Comparison of ENCODE assay signal across 1 cellular context in the genomic region with DNA sequence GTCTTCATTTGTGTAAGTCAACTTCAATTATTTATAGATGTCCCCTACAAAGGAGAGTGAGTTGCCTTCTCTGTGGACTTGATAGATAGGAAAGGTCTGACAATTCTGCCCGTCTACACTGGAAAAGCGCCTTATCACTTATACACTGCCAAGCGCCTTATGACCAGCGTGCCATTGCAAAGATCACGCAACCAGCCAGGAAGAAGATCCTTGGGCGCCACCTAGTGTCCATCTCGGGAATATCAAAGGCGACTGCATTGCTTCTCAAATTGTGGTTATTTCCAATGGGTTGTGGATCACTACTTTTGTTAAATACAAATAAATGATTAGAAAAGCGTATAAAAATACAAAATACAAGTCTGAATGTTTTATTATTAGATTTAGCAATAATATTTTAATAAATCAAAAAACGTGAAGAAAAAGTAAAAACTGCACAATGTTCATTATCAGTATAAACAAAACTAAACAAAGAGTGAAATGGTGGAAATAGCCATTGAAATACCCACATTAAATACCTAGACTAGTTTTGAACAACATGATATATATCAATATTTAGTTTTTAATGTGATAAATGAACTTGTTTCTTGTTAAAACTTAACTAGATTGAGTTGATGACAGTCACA.
TF ChIP-seq lines count a peak whose summit lies in the region.

No MANE protein-coding gene starts in this region.

TF ChIP-seq in K562, 482 proteins besides CTCF, POLR2A, EP300 and RAD21 (continued from another document):
- TF ChIP-seq, protein P1, sequence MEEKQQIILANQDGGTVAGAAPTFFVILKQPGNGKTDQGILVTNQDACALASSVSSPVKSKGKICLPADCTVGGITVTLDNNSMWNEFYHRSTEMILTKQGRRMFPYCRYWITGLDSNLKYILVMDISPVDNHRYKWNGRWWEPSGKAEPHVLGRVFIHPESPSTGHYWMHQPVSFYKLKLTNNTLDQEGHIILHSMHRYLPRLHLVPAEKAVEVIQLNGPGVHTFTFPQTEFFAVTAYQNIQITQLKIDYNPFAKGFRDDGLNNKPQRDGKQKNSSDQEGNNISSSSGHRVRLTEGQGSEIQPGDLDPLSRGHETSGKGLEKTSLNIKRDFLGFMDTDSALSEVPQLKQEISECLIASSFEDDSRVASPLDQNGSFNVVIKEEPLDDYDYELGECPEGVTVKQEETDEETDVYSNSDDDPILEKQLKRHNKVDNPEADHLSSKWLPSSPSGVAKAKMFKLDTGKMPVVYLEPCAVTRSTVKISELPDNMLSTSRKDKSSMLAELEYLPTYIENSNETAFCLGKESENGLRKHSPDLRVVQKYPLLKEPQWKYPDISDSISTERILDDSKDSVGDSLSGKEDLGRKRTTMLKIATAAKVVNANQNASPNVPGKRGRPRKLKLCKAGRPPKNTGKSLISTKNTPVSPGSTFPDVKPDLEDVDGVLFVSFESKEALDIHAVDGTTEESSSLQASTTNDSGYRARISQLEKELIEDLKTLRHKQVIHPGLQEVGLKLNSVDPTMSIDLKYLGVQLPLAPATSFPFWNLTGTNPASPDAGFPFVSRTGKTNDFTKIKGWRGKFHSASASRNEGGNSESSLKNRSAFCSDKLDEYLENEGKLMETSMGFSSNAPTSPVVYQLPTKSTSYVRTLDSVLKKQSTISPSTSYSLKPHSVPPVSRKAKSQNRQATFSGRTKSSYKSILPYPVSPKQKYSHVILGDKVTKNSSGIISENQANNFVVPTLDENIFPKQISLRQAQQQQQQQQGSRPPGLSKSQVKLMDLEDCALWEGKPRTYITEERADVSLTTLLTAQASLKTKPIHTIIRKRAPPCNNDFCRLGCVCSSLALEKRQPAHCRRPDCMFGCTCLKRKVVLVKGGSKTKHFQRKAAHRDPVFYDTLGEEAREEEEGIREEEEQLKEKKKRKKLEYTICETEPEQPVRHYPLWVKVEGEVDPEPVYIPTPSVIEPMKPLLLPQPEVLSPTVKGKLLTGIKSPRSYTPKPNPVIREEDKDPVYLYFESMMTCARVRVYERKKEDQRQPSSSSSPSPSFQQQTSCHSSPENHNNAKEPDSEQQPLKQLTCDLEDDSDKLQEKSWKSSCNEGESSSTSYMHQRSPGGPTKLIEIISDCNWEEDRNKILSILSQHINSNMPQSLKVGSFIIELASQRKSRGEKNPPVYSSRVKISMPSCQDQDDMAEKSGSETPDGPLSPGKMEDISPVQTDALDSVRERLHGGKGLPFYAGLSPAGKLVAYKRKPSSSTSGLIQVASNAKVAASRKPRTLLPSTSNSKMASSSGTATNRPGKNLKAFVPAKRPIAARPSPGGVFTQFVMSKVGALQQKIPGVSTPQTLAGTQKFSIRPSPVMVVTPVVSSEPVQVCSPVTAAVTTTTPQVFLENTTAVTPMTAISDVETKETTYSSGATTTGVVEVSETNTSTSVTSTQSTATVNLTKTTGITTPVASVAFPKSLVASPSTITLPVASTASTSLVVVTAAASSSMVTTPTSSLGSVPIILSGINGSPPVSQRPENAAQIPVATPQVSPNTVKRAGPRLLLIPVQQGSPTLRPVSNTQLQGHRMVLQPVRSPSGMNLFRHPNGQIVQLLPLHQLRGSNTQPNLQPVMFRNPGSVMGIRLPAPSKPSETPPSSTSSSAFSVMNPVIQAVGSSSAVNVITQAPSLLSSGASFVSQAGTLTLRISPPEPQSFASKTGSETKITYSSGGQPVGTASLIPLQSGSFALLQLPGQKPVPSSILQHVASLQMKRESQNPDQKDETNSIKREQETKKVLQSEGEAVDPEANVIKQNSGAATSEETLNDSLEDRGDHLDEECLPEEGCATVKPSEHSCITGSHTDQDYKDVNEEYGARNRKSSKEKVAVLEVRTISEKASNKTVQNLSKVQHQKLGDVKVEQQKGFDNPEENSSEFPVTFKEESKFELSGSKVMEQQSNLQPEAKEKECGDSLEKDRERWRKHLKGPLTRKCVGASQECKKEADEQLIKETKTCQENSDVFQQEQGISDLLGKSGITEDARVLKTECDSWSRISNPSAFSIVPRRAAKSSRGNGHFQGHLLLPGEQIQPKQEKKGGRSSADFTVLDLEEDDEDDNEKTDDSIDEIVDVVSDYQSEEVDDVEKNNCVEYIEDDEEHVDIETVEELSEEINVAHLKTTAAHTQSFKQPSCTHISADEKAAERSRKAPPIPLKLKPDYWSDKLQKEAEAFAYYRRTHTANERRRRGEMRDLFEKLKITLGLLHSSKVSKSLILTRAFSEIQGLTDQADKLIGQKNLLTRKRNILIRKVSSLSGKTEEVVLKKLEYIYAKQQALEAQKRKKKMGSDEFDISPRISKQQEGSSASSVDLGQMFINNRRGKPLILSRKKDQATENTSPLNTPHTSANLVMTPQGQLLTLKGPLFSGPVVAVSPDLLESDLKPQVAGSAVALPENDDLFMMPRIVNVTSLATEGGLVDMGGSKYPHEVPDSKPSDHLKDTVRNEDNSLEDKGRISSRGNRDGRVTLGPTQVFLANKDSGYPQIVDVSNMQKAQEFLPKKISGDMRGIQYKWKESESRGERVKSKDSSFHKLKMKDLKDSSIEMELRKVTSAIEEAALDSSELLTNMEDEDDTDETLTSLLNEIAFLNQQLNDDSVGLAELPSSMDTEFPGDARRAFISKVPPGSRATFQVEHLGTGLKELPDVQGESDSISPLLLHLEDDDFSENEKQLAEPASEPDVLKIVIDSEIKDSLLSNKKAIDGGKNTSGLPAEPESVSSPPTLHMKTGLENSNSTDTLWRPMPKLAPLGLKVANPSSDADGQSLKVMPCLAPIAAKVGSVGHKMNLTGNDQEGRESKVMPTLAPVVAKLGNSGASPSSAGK (IDR thresholded peaks at IDR 0.05) = no peak
- TF ChIP-seq KDM5B (IDR thresholded peaks at IDR 0.05; ENCODE audit: insufficient replicate concordance, low read depth, low read length) (no peak), ZNF561 (CRISPR knock-in tag; conservative IDR thresholded peaks at IDR 0.05) (no peak), LEF1 (IDR thresholded peaks at IDR 0.05) (no peak), ZSCAN29 (IDR thresholded peaks at IDR 0.05) (peak; percentile 88), CXXC5 (CRISPR knock-in tag; IDR thresholded peaks at IDR 0.05) (peak; percentile 52), ZNF79 (CRISPR knock-in tag; IDR thresholded peaks at IDR 0.05; ENCODE audit: low read depth) (no peak), MAFG (tag; conservative IDR thresholded peaks at IDR 0.05) (no peak), CEBPB (tag; IDR thresholded peaks at IDR 0.05) (peak; percentile 41), EWSR1 (IDR thresholded peaks at IDR 0.05; ENCODE audit: borderline replicate concordance, low read depth, partially characterized antibody) (no peak), HMG20A (CRISPR knock-in tag; conservative IDR thresholded peaks at IDR 0.05) (no peak), CCNT2 (IDR thresholded peaks at IDR 0.05; ENCODE audit: borderline replicate concordance, extremely low read depth, insufficient read length, low read depth, low read length) (no peak), ILF3 (IDR thresholded peaks at IDR 0.05; ENCODE audit: borderline replicate concordance) (no peak), SREBF2 (CRISPR knock-in tag; IDR thresholded peaks at IDR 0.05) (no peak), PPARD (CRISPR knock-in tag; IDR thresholded peaks at IDR 0.05) (no peak), BCL6 (CRISPR knock-in tag; IDR thresholded peaks at IDR 0.05) (no peak), SMARCB1 (IDR thresholded peaks at IDR 0.05; ENCODE audit: insufficient read length, low read depth) (no peak), XRCC4 (IDR thresholded peaks at IDR 0.05; ENCODE audit: extremely low read depth, insufficient read depth, insufficient read length) (no peak), NELFE (IDR thresholded peaks at IDR 0.05; ENCODE audit: insufficient read depth, insufficient read length) (no peak), RFX7 (CRISPR knock-in tag; IDR thresholded peaks at IDR 0.05) (no peak), RFX1 (IDR thresholded peaks at IDR 0.05) (no peak), KLF13 (tag; IDR thresholded peaks at IDR 0.05; ENCODE audit: borderline replicate concordance, low read depth) (no peak), PHF8 (IDR thresholded peaks at IDR 0.05; ENCODE audit: borderline replicate concordance, low read length) (no peak), MYC (IDR thresholded peaks at IDR 0.05; ENCODE audit: low read depth, low read length) (peak; percentile 53; the same call in 1 of the 2 replicates), MYC (CRISPR knock-in tag; IDR thresholded peaks at IDR 0.05; ENCODE audit: borderline replicate concordance, low read depth) (no peak), SPI1 (IDR thresholded peaks at IDR 0.05; ENCODE audit: borderline replicate concordance, low read depth, low read length) (no peak), CTBP1 (IDR thresholded peaks at IDR 0.05; ENCODE audit: borderline replicate concordance) (no peak), ZFP1 (CRISPR knock-in tag; IDR thresholded peaks at IDR 0.05) (no peak), HNRNPL (IDR thresholded peaks at IDR 0.05; ENCODE audit: low read depth, low read length) (no peak), TRIM28 (IDR thresholded peaks at IDR 0.05) (no peak), BRD4 (IDR thresholded peaks at IDR 0.05) (no peak)
- TF ChIP-seq, protein P2, sequence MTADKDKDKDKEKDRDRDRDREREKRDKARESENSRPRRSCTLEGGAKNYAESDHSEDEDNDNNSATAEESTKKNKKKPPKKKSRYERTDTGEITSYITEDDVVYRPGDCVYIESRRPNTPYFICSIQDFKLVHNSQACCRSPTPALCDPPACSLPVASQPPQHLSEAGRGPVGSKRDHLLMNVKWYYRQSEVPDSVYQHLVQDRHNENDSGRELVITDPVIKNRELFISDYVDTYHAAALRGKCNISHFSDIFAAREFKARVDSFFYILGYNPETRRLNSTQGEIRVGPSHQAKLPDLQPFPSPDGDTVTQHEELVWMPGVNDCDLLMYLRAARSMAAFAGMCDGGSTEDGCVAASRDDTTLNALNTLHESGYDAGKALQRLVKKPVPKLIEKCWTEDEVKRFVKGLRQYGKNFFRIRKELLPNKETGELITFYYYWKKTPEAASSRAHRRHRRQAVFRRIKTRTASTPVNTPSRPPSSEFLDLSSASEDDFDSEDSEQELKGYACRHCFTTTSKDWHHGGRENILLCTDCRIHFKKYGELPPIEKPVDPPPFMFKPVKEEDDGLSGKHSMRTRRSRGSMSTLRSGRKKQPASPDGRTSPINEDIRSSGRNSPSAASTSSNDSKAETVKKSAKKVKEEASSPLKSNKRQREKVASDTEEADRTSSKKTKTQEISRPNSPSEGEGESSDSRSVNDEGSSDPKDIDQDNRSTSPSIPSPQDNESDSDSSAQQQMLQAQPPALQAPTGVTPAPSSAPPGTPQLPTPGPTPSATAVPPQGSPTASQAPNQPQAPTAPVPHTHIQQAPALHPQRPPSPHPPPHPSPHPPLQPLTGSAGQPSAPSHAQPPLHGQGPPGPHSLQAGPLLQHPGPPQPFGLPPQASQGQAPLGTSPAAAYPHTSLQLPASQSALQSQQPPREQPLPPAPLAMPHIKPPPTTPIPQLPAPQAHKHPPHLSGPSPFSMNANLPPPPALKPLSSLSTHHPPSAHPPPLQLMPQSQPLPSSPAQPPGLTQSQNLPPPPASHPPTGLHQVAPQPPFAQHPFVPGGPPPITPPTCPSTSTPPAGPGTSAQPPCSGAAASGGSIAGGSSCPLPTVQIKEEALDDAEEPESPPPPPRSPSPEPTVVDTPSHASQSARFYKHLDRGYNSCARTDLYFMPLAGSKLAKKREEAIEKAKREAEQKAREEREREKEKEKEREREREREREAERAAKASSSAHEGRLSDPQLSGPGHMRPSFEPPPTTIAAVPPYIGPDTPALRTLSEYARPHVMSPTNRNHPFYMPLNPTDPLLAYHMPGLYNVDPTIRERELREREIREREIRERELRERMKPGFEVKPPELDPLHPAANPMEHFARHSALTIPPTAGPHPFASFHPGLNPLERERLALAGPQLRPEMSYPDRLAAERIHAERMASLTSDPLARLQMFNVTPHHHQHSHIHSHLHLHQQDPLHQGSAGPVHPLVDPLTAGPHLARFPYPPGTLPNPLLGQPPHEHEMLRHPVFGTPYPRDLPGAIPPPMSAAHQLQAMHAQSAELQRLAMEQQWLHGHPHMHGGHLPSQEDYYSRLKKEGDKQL (CRISPR knock-in tag; IDR thresholded peaks at IDR 0.05; ENCODE audit: borderline replicate concordance) = no peak
- TF ChIP-seq, protein P3, sequence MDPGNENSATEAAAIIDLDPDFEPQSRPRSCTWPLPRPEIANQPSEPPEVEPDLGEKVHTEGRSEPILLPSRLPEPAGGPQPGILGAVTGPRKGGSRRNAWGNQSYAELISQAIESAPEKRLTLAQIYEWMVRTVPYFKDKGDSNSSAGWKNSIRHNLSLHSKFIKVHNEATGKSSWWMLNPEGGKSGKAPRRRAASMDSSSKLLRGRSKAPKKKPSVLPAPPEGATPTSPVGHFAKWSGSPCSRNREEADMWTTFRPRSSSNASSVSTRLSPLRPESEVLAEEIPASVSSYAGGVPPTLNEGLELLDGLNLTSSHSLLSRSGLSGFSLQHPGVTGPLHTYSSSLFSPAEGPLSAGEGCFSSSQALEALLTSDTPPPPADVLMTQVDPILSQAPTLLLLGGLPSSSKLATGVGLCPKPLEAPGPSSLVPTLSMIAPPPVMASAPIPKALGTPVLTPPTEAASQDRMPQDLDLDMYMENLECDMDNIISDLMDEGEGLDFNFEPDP (CRISPR knock-in tag; IDR thresholded peaks at IDR 0.05) = no peak
- TF ChIP-seq, protein P4, sequence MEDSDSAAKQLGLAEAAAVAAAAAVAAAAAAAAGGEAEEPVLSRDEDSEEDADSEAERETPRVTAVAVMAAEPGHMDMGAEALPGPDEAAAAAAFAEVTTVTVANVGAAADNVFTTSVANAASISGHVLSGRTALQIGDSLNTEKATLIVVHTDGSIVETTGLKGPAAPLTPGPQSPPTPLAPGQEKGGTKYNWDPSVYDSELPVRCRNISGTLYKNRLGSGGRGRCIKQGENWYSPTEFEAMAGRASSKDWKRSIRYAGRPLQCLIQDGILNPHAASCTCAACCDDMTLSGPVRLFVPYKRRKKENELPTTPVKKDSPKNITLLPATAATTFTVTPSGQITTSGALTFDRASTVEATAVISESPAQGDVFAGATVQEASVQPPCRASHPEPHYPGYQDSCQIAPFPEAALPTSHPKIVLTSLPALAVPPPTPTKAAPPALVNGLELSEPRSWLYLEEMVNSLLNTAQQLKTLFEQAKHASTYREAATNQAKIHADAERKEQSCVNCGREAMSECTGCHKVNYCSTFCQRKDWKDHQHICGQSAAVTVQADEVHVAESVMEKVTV (CRISPR knock-in tag; IDR thresholded peaks at IDR 0.05) = peak; percentile 87
- TF ChIP-seq, protein P5, sequence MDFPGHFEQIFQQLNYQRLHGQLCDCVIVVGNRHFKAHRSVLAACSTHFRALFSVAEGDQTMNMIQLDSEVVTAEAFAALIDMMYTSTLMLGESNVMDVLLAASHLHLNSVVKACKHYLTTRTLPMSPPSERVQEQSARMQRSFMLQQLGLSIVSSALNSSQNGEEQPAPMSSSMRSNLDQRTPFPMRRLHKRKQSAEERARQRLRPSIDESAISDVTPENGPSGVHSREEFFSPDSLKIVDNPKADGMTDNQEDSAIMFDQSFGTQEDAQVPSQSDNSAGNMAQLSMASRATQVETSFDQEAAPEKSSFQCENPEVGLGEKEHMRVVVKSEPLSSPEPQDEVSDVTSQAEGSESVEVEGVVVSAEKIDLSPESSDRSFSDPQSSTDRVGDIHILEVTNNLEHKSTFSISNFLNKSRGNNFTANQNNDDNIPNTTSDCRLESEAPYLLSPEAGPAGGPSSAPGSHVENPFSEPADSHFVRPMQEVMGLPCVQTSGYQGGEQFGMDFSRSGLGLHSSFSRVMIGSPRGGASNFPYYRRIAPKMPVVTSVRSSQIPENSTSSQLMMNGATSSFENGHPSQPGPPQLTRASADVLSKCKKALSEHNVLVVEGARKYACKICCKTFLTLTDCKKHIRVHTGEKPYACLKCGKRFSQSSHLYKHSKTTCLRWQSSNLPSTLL (IDR thresholded peaks at IDR 0.05) = no peak
TF ChIP-seq in K562: peak in this region for 29.
